Comparison of ENCODE assay signal across 1 cellular context in genomic region chr7:39580150-39580874, GRCh38.
A peak's percentile ranks its signal among the peaks of the same experiment; 100 is the strongest.
TF ChIP-seq lines count a peak whose summit lies in the region.

No MANE protein-coding gene starts in this region.

TF ChIP-seq in HepG2, 621 proteins besides CTCF, POLR2A, EP300 and RAD21 (continued from another document and continues in another):
- no peak for TF ChIP-seq PRDM10 (CRISPR knock-in tag; IDR thresholded peaks at IDR 0.05; ENCODE audit: low read depth)
- no peak for TF ChIP-seq ARNT2 (CRISPR knock-in tag; IDR thresholded peaks at IDR 0.05; ENCODE audit: low read depth)
- TF ChIP-seq ARID3A (IDR thresholded peaks at IDR 0.05; ENCODE audit: low read depth, low read length): no peak
- TF ChIP-seq ZNF75D (CRISPR knock-in tag; IDR thresholded peaks at IDR 0.05; ENCODE audit: borderline replicate concordance): no peak
- no peak for TF ChIP-seq ZNF44 (CRISPR knock-in tag; IDR thresholded peaks at IDR 0.05)
- no peak for TF ChIP-seq PCBP2 (optimal IDR thresholded peaks at IDR 0.05; ENCODE audit: low read depth, low read length, poor library complexity, severe bottlenecking)
- no peak for TF ChIP-seq CREBL2 (CRISPR knock-in tag; IDR thresholded peaks at IDR 0.05; ENCODE audit: borderline replicate concordance)
- no peak for TF ChIP-seq ZNF34 (CRISPR knock-in tag; IDR thresholded peaks at IDR 0.05; ENCODE audit: borderline replicate concordance)
- no peak for TF ChIP-seq REPIN1 (CRISPR knock-in tag; IDR thresholded peaks at IDR 0.05; ENCODE audit: borderline replicate concordance, low read depth)
- TF ChIP-seq ZNF276 (CRISPR knock-in tag; IDR thresholded peaks at IDR 0.05; ENCODE audit: low read depth): no peak
- no peak for TF ChIP-seq ZFP37 (CRISPR knock-in tag; IDR thresholded peaks at IDR 0.05; ENCODE audit: borderline replicate concordance)
- no peak for TF ChIP-seq ZBTB39 (CRISPR knock-in tag; IDR thresholded peaks at IDR 0.05)
- TF ChIP-seq TFDP2 (CRISPR knock-in tag; IDR thresholded peaks at IDR 0.05): no peak
- no peak for TF ChIP-seq ZNF703 (CRISPR knock-in tag; IDR thresholded peaks at IDR 0.05; ENCODE audit: borderline replicate concordance)
- no peak for TF ChIP-seq RORA (CRISPR knock-in tag; IDR thresholded peaks at IDR 0.05)
- no peak for TF ChIP-seq TBX2 (CRISPR knock-in tag; IDR thresholded peaks at IDR 0.05; ENCODE audit: borderline replicate concordance)
- TF ChIP-seq SRSF9 (IDR thresholded peaks at IDR 0.05; ENCODE audit: borderline replicate concordance, insufficient read depth, low read depth, low read length, poor library complexity, severe bottlenecking): no peak
- no peak for TF ChIP-seq HIVEP1 (CRISPR knock-in tag; IDR thresholded peaks at IDR 0.05)
- no peak for TF ChIP-seq ZNF138 (CRISPR knock-in tag; IDR thresholded peaks at IDR 0.05; ENCODE audit: low read depth)
- no peak for TF ChIP-seq CSRNP2 (CRISPR knock-in tag; conservative IDR thresholded peaks at IDR 0.05; ENCODE audit: low read depth)
- TF ChIP-seq ZNF512B (CRISPR knock-in tag; IDR thresholded peaks at IDR 0.05; ENCODE audit: borderline replicate concordance): no peak
- no peak for TF ChIP-seq ELF4 (CRISPR knock-in tag; IDR thresholded peaks at IDR 0.05; ENCODE audit: borderline replicate concordance)
- TF ChIP-seq ZMAT5 (CRISPR knock-in tag; IDR thresholded peaks at IDR 0.05; ENCODE audit: borderline replicate concordance, low read depth): no peak
- TF ChIP-seq FOXK2 (IDR thresholded peaks at IDR 0.05): no peak
- TF ChIP-seq TEAD3 (CRISPR knock-in tag; optimal IDR thresholded peaks at IDR 0.05; ENCODE audit: borderline replicate concordance): peak; percentile 83
- no peak for TF ChIP-seq KDM4B (CRISPR knock-in tag; IDR thresholded peaks at IDR 0.05)
- no peak for TF ChIP-seq ZNF256 (CRISPR knock-in tag; conservative IDR thresholded peaks at IDR 0.05)
- peak; percentile 48; the same call in 1 of the 2 replicates for TF ChIP-seq KMT2B (CRISPR knock-in tag; IDR thresholded peaks at IDR 0.05)
- no peak for TF ChIP-seq RBFOX2 (IDR thresholded peaks at IDR 0.05; ENCODE audit: low read depth, low read length)
- TF ChIP-seq PAXIP1 (CRISPR knock-in tag; conservative IDR thresholded peaks at IDR 0.05): no peak; the same call in 1 of the 2 replicates
- TF ChIP-seq ZBTB49 (CRISPR knock-in tag; IDR thresholded peaks at IDR 0.05; ENCODE audit: borderline replicate concordance): no peak
